19 cellular contexts compared by ENCODE assay signal in the genomic region with DNA sequence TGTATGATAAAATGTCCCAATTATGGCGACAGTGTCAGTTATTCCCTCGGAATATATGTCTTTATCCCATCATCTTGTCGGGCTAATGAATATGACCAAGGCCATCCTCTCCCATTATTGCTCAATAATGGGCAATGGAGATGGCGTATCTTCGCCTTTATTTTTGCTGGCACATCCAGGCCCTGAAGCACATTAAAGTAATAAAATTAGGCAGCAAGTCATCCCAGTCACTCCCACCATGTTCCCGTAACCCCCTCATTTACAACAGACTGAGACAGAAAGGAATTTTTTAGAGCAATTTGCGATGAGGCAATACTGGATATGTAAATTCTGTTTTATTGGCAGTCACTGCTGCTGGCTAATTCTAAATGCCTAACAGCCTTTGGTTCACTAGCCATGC. TPM values are rescaled to one million over a fixed set of nuclear protein-coding genes. Genes with fewer than 3 reads are reported as not detected.
DNase-seq lines count a peak whose midpoint lies in the region; ATAC-seq and TF ChIP-seq lines count a peak whose summit lies in the region.
"Had no signal": no experiment of that assay in that cellular context is flagged by ENCODE, and none has a peak within 500 bp of the region (broad histone marks: within the 10 kb centered on the region; RNA-seq: fewer than 3 reads in every experiment).

No MANE protein-coding gene starts in this region.

- H3K27ac ChIP-seq in gastroesophageal sphincter (no peak overlapping the region), skeletal muscle tissue (ENCODE audit: low read depth, low read length) (peak overlapping the region; percentile 77), WERI-Rb-1 (no peak overlapping the region)
- H3K27ac ChIP-seq: C4-2B, cardiac muscle cell had no signal

- H3K36me3 ChIP-seq in gastroesophageal sphincter: no peaks in the 10 kb centered on the region
- H3K36me3 ChIP-seq in skeletal muscle tissue (ENCODE audit: control insufficient read depth in 3 of 3, insufficient read depth in 3 of 3, low read length in 3 of 3): no peaks in the 10 kb centered on the region
- H3K36me3 ChIP-seq in WERI-Rb-1: no peaks in the 10 kb centered on the region
- H3K36me3 ChIP-seq: cardiac muscle cell had no signal

- H3K9ac ChIP-seq in skeletal muscle tissue (ENCODE audit: low read depth in 1 of 3, low read length in 3 of 3): no peak overlapping the region

- no peak overlapping the region for H3K4me3 ChIP-seq in astrocyte of the cerebellum (ENCODE audit: low read depth, low read length)
- H3K4me3 ChIP-seq in gastroesophageal sphincter: no peak overlapping the region
- H3K4me3 ChIP-seq in skeletal muscle tissue (ENCODE audit: low read length in 3 of 3): no peak overlapping the region
- H3K4me3 ChIP-seq in WERI-Rb-1 (ENCODE audit: low read depth, low read length): no peak overlapping the region
- H3K4me3 ChIP-seq: cardiac muscle cell had no signal

- H3K27me3 ChIP-seq in gastroesophageal sphincter: peaks cover 56% of the 10 kb centered on the region
- peaks cover 0 to 19% (median 11%) of the 10 kb centered on the region in 3 donors for H3K27me3 ChIP-seq in skeletal muscle tissue (ENCODE audit: control insufficient read depth in 3 of 3, insufficient read depth in 3 of 3, low read length in 3 of 3)
- peaks cover 98% of the 10 kb centered on the region for H3K27me3 ChIP-seq in WERI-Rb-1 (ENCODE audit: insufficient read depth, low read depth, severe bottlenecking)
- H3K27me3 ChIP-seq: cardiac muscle cell had no signal

- 68 to 85% methylated on average over 7 of the region's 7 CpGs for WGBS in gastroesophageal sphincter (ENCODE audit: low coverage in 1 of 2), 2 donors

- no peak for TF ChIP-seq CTCF in astrocyte of the cerebellum (IDR thresholded peaks at IDR 0.05; ENCODE audit: low read depth, low read length, missing control alignments)
- TF ChIP-seq CTCF in gastroesophageal sphincter (IDR thresholded peaks at IDR 0.05): no peak
- TF ChIP-seq CTCF in WERI-Rb-1 (IDR thresholded peaks at IDR 0.05; ENCODE audit: low read depth, low read length): no peak

- TF ChIP-seq POLR2A in gastroesophageal sphincter (IDR thresholded peaks at IDR 0.05): no peak

- DNase-seq in ELR (ENCODE audit: low read depth) (peak; percentile 1), astrocyte of the cerebellum (ENCODE audit: low read depth) (peak; percentile 8), KG1 (lab: John Stamatoyannopoulos, UW) (no peak), DMS153 treated with DMSO at 0.1 percent for 48 hours (lab: John Stamatoyannopoulos, UW; ENCODE audit: unreplicated experiment) (no peak), WERI-Rb-1 (no peak)
- no peak for DNase-seq in stimulated activated naive CD4-positive, alpha-beta T cell treated with Interleukin-2 at 50 U/mL for 16 hours (lab: John Stamatoyannopoulos, UW)
- DNase-seq: activated CD4-positive, alpha-beta T cell treated with anti-CD3 and anti-CD28 coated beads for 4 hours; activated naive CD4-positive, alpha-beta T cell treated with anti-CD3 and anti-CD28 coated beads, Interleukin-2, amount 10 ng/mL, durations not matched to agents 7 days and 5 days; effector memory CD4-positive, alpha-beta T cell; kidney glomerular epithelial cell; NCI-H1417 treated with DMSO at 0.1 percent for 48 hours; SHP77 treated with DMSO at 0.1 percent for 48 hours; stimulated activated CD4-positive, alpha-beta T cell treated with anti-CD3 and anti-CD28 coated beads, Interleukin-4, amount 100 ng/mL, for 24 hours; T-helper 9 cell had no signal

- no peaks in the 10 kb centered on the region for H3K9me3 ChIP-seq in gastroesophageal sphincter
- H3K9me3 ChIP-seq in skeletal muscle tissue (ENCODE audit: control insufficient read depth in 3 of 3, low read length in 3 of 3): no peaks in the 10 kb centered on the region
- H3K9me3 ChIP-seq in WERI-Rb-1 (ENCODE audit: severe bottlenecking): peaks cover 3% of the 10 kb centered on the region

- in situ Hi-C loops in astrocyte of the cerebellum (cut with HindIII; ENCODE audit: low sequenced_read_pairs): no loop called here

- no peaks in the 10 kb centered on the region for H3K4me1 ChIP-seq in gastroesophageal sphincter
- peaks cover 5 to 7% (median 6%) of the 10 kb centered on the region in 3 donors for H3K4me1 ChIP-seq in skeletal muscle tissue (ENCODE audit: control insufficient read depth in 3 of 3, insufficient read depth in 3 of 3, low read length in 3 of 3)

- ATAC-seq in gastroesophageal sphincter: peak; percentile 52

- TF ChIP-seq EP300 in gastroesophageal sphincter (IDR thresholded peaks at IDR 0.05): no peak

RNA-seq across cellular contexts. Expression of a gene that starts 35.3 kb away (rescaled TPM):
- total RNA-seq in gastroesophageal sphincter: 1 to 10 TPM in 1 of 4 donors, under 1 TPM in 3; 0.54 to 4.6 (median 0.66) TPM
- under 0.01 TPM for total RNA-seq in skeletal muscle tissue
- total RNA-seq: cardiac muscle cell, pulmonary artery endothelial cell had no signal

Comparison
In these comparisons a context has a peak if more than half of its experiments do, and no peak if none do; other contexts are left out.
1. DNase-seq: peak in ELR (single experiment) and astrocyte of the cerebellum (single experiment); none in KG1 (single experiment), DMS153 treated with DMSO at 0.1 percent for 48 hours (single experiment), stimulated activated naive CD4-positive, alpha-beta T cell treated with Interleukin-2 at 50 U/mL for 16 hours (single experiment) and WERI-Rb-1 (single experiment).